Comparison of ENCODE assay signal across 8 cellular contexts in the genomic region with DNA sequence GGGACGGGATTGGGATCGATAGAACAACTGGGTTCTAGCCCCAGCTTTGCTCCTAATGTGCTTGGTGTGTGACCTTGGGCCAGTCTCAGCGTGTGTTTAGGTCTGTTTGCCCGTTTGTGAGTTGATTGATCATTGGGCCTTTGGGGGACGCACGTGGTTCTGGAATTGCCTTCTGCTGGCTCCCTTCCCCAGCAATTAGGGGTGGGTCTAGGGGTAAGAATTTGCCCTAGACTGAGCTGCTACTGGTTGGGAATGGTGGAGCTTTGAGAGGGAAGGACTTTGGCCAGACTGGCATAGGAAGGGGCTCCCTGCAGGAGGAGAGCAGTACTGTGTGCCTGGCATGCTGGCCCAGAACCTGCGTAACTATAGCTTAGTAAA. TPM values are rescaled to one million over a fixed set of nuclear protein-coding genes. Genes with fewer than 3 reads are reported as not detected.
DNase-seq lines count a peak whose midpoint lies in the region; ATAC-seq and TF ChIP-seq lines count a peak whose summit lies in the region.

No MANE protein-coding gene starts in this region.

- H3K36me3 ChIP-seq in mesodermal cell (ENCODE audit: control insufficient read depth, insufficient read depth, low read length) = no peaks in the 10 kb centered on the region
- no peaks in the 10 kb centered on the region for H3K36me3 ChIP-seq in tibial nerve

- H3K36me3 Mint-ChIP-seq in activated T-cell treated with anti-CD3 and anti-CD28 coated beads, Interleukin-2, amount 50 U/mL, for 72 hours (ENCODE audit: insufficient read depth in 2 of 2) = no peaks in the 10 kb centered on the region
- H3K36me3 Mint-ChIP-seq in activated naive CD8-positive, alpha-beta T cell treated with anti-CD3 and anti-CD28 coated beads, Interleukin-2, amount 10 ng/mL, durations not matched to agents 7 days and 5 days = peaks cover 2% of the 10 kb centered on the region

- peaks cover 41% of the 10 kb centered on the region for H3K27me3 Mint-ChIP-seq in activated T-cell treated with anti-CD3 and anti-CD28 coated beads, Interleukin-2, amount 50 U/mL, for 72 hours (ENCODE audit: low read depth)
- H3K27me3 Mint-ChIP-seq in activated naive CD8-positive, alpha-beta T cell treated with anti-CD3 and anti-CD28 coated beads, Interleukin-2, amount 10 ng/mL, durations not matched to agents 7 days and 5 days = peaks cover 36% of the 10 kb centered on the region

- DNase-seq in activated T-cell treated with anti-CD3 and anti-CD28 coated beads, Interleukin-2, amount 50 U/mL, for 72 hours = no peak
- DNase-seq in activated T-cell treated with anti-CD3 and anti-CD28 coated beads, Interleukin-2, amount 50 U/mL, for 1 hour = no peak
- DNase-seq in activated naive CD8-positive, alpha-beta T cell treated with anti-CD3 and anti-CD28 coated beads, Interleukin-2, amount 10 ng/mL, durations not matched to agents 7 days and 5 days = no peak
- DNase-seq in tibial nerve (ENCODE audit: low spot score in 2 of 2) = no peak
- DNase-seq in central memory CD4-positive, alpha-beta T cell = no peak

- H3K27me3 ChIP-seq in tibial nerve = peaks cover 0 to 48% of the 10 kb centered on the region in 2 donors

- H3K9me3 ChIP-seq in mesodermal cell (ENCODE audit: control insufficient read depth, low read length) (no peaks in the 10 kb centered on the region), tibial nerve (no peaks in the 10 kb centered on the region)

- H3K4me3 ChIP-seq in mesodermal cell (ENCODE audit: extremely low read depth, insufficient read depth, low read length, poor library complexity, severe bottlenecking) = peak overlapping the region; percentile 35
- peak overlapping the region in 3 of 4 donors; percentile 20 to 52 (median 42) for H3K4me3 ChIP-seq in tibial nerve

- H3K27ac Mint-ChIP-seq in activated T-cell treated with anti-CD3 and anti-CD28 coated beads, Interleukin-2, amount 50 U/mL, for 72 hours = no peak overlapping the region
- H3K27ac Mint-ChIP-seq in activated naive CD8-positive, alpha-beta T cell treated with anti-CD3 and anti-CD28 coated beads, Interleukin-2, amount 10 ng/mL, durations not matched to agents 7 days and 5 days = peak overlapping the region; percentile 56

- no peaks in the 10 kb centered on the region for H3K9me3 Mint-ChIP-seq in activated T-cell treated with anti-CD3 and anti-CD28 coated beads, Interleukin-2, amount 50 U/mL, for 72 hours
- H3K9me3 Mint-ChIP-seq in activated naive CD8-positive, alpha-beta T cell treated with anti-CD3 and anti-CD28 coated beads, Interleukin-2, amount 10 ng/mL, durations not matched to agents 7 days and 5 days = no peaks in the 10 kb centered on the region

- WGBS in mesodermal cell (ENCODE audit: insufficient coverage in 2 of 2), 2 experiments = 24 to 39% methylated on average over 4 to 6 of the region's 7 CpGs
- 18 to 71% methylated on average over 1 to 7 of the region's 7 CpGs for WGBS in tibial nerve, 2 donors

- H3K4me1 Mint-ChIP-seq in activated T-cell treated with anti-CD3 and anti-CD28 coated beads, Interleukin-2, amount 50 U/mL, for 72 hours (ENCODE audit: low read depth) = peaks cover 30% of the 10 kb centered on the region
- H3K4me1 Mint-ChIP-seq in activated naive CD8-positive, alpha-beta T cell treated with anti-CD3 and anti-CD28 coated beads, Interleukin-2, amount 10 ng/mL, durations not matched to agents 7 days and 5 days = peaks cover 39% of the 10 kb centered on the region

- POLR2A ChIA-PET in activated naive CD8-positive, alpha-beta T cell treated with anti-CD3 and anti-CD28 coated beads, Interleukin-2, amount 10 ng/mL, durations not matched to agents 7 days and 5 days (lab: Charles Lee) = interaction anchor here (0.8 to 3.7 kb wide), 8 partner anchors 9 to 357 kb away, joined by 3 to 21 read pairs (median 6); a partner anchor contains a TSS

- no peak for TF ChIP-seq CTCF in tibial nerve (IDR thresholded peaks at IDR 0.05)

- peaks cover 27% of the 10 kb centered on the region for H3K4me1 ChIP-seq in mesodermal cell (ENCODE audit: control insufficient read depth, insufficient read depth, low read length, poor library complexity, severe bottlenecking)
- H3K4me1 ChIP-seq in tibial nerve = peaks cover 0 to 28% (median 13%) of the 10 kb centered on the region in 4 donors

- no peak for TF ChIP-seq EP300 in tibial nerve (IDR thresholded peaks at IDR 0.05)

- no peak for ATAC-seq in activated T-cell treated with anti-CD3 and anti-CD28 coated beads, Interleukin-2, amount 50 U/mL, for 72 hours (replicated peaks in 1 of 2)
- no peak for ATAC-seq in activated naive CD8-positive, alpha-beta T cell treated with anti-CD3 and anti-CD28 coated beads, Interleukin-2, amount 10 ng/mL, durations not matched to agents 7 days and 5 days (ENCODE audit: low read depth)
- no peak for ATAC-seq in HG02798 (IDR thresholded peaks at IDR 0.05; ENCODE audit: poor library complexity, unreplicated experiment)
- no peak for ATAC-seq in HG03520 (IDR thresholded peaks at IDR 0.05; ENCODE audit: unreplicated experiment)

- no peak for TF ChIP-seq POLR2A in tibial nerve (IDR thresholded peaks at IDR 0.05)

- H3K27ac ChIP-seq in mesodermal cell (ENCODE audit: low read depth, low read length, severe bottlenecking) = no peak overlapping the region
- H3K27ac ChIP-seq in tibial nerve = peak overlapping the region in 1 of 4 donors; percentile 12

- H3K4me3 Mint-ChIP-seq in activated T-cell treated with anti-CD3 and anti-CD28 coated beads, Interleukin-2, amount 50 U/mL, for 72 hours = peak overlapping the region; percentile 47 to 74
- H3K4me3 Mint-ChIP-seq in activated naive CD8-positive, alpha-beta T cell treated with anti-CD3 and anti-CD28 coated beads, Interleukin-2, amount 10 ng/mL, durations not matched to agents 7 days and 5 days = peak overlapping the region; percentile 81

RNA-seq across cellular contexts. Expression of a gene that starts 1.5 kb away (rescaled TPM):
- total RNA-seq in activated T-cell treated with anti-CD3 and anti-CD28 coated beads, Interleukin-2, amount 50 U/mL, for 72 hours = 1 to 10 TPM; 1.1 to 1.3 TPM
- 1 to 10 TPM; 6.7 to 6.9 TPM for total RNA-seq in activated naive CD8-positive, alpha-beta T cell treated with anti-CD3 and anti-CD28 coated beads, Interleukin-2, amount 10 ng/mL, durations not matched to agents 7 days and 5 days
- 8.1 TPM for polyA plus RNA-seq in mesodermal cell (2013, experiment 1 of 2)
- polyA plus RNA-seq in mesodermal cell (2013, experiment 2 of 2) = 5.1 TPM
- 10 to 100 TPM in 3 of 4 donors, 1 to 10 TPM in 1; 5.4 to 49.8 (median 23.4) TPM for total RNA-seq in tibial nerve

RNA-seq across cellular contexts. Expression of a gene that starts 55.0 kb away (rescaled TPM):
- 10 to 100 TPM; 44.5 to 55.7 TPM for total RNA-seq in activated T-cell treated with anti-CD3 and anti-CD28 coated beads, Interleukin-2, amount 50 U/mL, for 72 hours
- total RNA-seq in activated naive CD8-positive, alpha-beta T cell treated with anti-CD3 and anti-CD28 coated beads, Interleukin-2, amount 10 ng/mL, durations not matched to agents 7 days and 5 days = 10 to 100 TPM; 59.1 to 61.6 TPM
- 23.6 TPM for polyA plus RNA-seq in mesodermal cell (2013, experiment 1 of 2)
- 19.7 TPM for polyA plus RNA-seq in mesodermal cell (2013, experiment 2 of 2)
- total RNA-seq in tibial nerve = 100 to 1,000 TPM in 1 of 4 donors, 10 to 100 TPM in 3; 53.8 to 119 (median 54.4) TPM
